ENCODE assay signal across 40 cellular contexts in the genomic region with DNA sequence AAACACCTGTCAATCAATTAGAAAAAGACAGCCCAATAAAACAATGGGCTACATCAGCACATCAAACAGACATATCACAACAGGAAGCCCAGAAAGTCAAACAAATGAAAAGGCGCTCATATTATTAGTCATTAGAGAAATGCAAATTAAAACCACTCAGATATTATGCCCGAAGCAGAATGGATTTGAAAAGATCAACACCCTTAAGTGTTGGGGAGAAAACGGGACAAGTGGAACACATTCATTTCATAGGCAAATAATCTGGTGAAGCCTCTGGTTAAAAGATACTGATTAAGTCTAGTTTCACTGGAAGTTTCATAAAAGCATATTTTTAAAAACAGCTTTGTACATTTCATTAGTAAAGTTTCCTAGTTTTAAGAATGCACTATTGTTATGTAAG. TPM values are rescaled to one million over a fixed set of nuclear protein-coding genes. Genes with fewer than 3 reads are reported as not detected.
"Had no signal": no experiment of that assay in that cellular context is flagged by ENCODE, and none has a peak within 500 bp of the region (broad histone marks: within the 10 kb centered on the region; RNA-seq: fewer than 3 reads in every experiment).

No MANE protein-coding gene starts in this region.

- DNase-seq: Karpas-422, Kasumi-1, MG63, MM.1S, MV-4-11, NCI-H1048, NCI-H1092, NCI-H1092 treated with DMSO at 0.1 percent for 48 hours, NCI-H1105, NCI-H1105 treated with DMSO at 0.1 percent for 48 hours, NCI-H1417, NCI-H1417 treated with DMSO at 0.1 percent for 48 hours, NCI-H1436, NCI-H1436 treated with DMSO at 0.1 percent for 48 hours, NCI-H146, NCI-H1694, NCI-H1694 treated with DMSO at 0.1 percent for 48 hours, NCI-H187, NCI-H187 treated with DMSO at 0.1 percent for 48 hours, NCI-H1930, NCI-H2029, NCI-H2029 treated with DMSO at 0.1 percent for 48 hours, NCI-H2081, NCI-H2081 treated with DMSO at 0.1 percent for 48 hours, NCI-H2107, NCI-H2171, NCI-H2171 treated with DMSO at 0.1 percent for 48 hours, NCI-H2227 treated with DMSO at 0.1 percent for 48 hours, NCI-H226, NCI-H345, NCI-H446, NCI-H446 treated with DMSO at 0.1 percent for 48 hours, NCI-H510A, NCI-H510A treated with DMSO at 0.1 percent for 48 hours, NCI-H524, NCI-H524 treated with DMSO at 0.1 percent for 48 hours had no signal

- H3K36me3 ChIP-seq: MG63 had no signal

- H3K4me3 ChIP-seq: MG63 had no signal

RNA-seq across cellular contexts. Expression of a gene that starts 17.4 kb away (rescaled TPM):
- total RNA-seq: LHCN-M2, M059J, MCF 10A, NCI-H460 had no signal

RNA-seq across cellular contexts. Expression of a gene that starts 38.1 kb away (rescaled TPM):
- total RNA-seq: LHCN-M2, M059J, MCF 10A, NCI-H460 had no signal

RNA-seq across cellular contexts. Expression of a gene that starts 48.1 kb away (rescaled TPM):
- total RNA-seq: LHCN-M2, M059J, MCF 10A, NCI-H460 had no signal
